Comparison of ENCODE assay signal across 35 cellular contexts in the genomic region with DNA sequence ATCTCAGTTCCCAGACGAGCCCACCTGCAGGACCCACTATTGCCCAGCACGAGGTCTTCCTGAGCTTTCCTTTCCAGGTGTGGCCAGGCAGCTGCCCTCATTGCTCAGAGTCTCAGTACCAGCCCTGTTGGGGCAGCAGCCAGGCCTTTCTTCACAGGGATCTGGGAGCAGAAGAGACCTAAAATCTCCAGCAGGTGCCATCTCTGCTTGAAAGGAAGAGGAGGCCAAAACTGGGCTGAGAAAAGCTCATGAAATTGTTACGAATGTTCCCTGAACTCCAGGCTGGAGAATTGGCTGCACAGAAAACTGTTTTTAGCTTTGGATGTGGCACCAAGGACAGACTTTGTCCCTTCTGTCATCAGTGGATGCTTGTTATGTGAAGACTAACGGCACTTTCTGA.
"Had no signal": no experiment of that assay in that cellular context is flagged by ENCODE, and none has a peak within 500 bp of the region (broad histone marks: within the 10 kb centered on the region; RNA-seq: fewer than 3 reads in every experiment).

No MANE protein-coding gene starts in this region.

- H3K9me3 Mint-ChIP-seq: activated B cell treated with CpG ODN at 0.5 μM for 24 hours; activated CD4-positive, alpha-beta memory T cell treated with anti-CD3 and anti-CD28 coated beads for 36 hours; activated CD4-positive, alpha-beta T cell treated with anti-CD3 and anti-CD28 coated beads, Interleukin-2, amount 10 ng/mL, durations not matched to agents 24 days and 14 days; activated CD8-positive, alpha-beta T cell treated with anti-CD3 and anti-CD28 coated beads for 36 hours; activated naive CD4-positive, alpha-beta T cell treated with anti-CD3 and anti-CD28 coated beads, Interleukin-2, amount 10 ng/mL, durations not matched to agents 7 days and 5 days; activated naive CD4-positive, alpha-beta T cell treated with anti-CD3 and anti-CD28 coated beads, Interleukin-2, amount 50 U/mL, for 24 hours; activated naive CD8-positive, alpha-beta T cell treated with anti-CD3 and anti-CD28 coated beads, Interleukin-2, amount 10 ng/mL, durations not matched to agents 7 days and 5 days; activated naive CD8-positive, alpha-beta T cell treated with anti-CD3 and anti-CD28 coated beads, Interleukin-2, amount 50 U/mL, for 24 hours; activated T-cell treated with anti-CD3 and anti-CD28 coated beads, Interleukin-2, amount 50 U/mL, for 4 hours; activated T-helper 2 cell treated with anti-CD3 and anti-CD28 coated beads, Interferon-gamma antibody, Interleukin-2, Interleukin-4, amounts not matched to agents 10 μg/mL and 5 μg/mL and 100 μg/mL, durations not matched to agents 14 hours and 24 hours and 36 hours; brain; central memory CD8-positive, alpha-beta T cell; T-helper 1 cell treated with Interleukin-12 subunit alpha and Interleukin-12 subunit beta and Interleukin-4 antibody, amounts not matched to agents 30 μg/mL and 1 μg/mL, for 36 hours; T-helper 2 cell treated with Interferon-gamma antibody and Interleukin-4, amounts not matched to agents 5 μg/mL and 100 μg/mL, for 36 hours had no signal

- H3K27ac ChIP-seq: ascending aorta, cardiac muscle cell, VCaP had no signal

- ATAC-seq: activated CD8-positive, alpha-beta T cell treated with anti-CD3 and anti-CD28 coated beads for 36 hours; activated naive CD8-positive, alpha-beta T cell treated with anti-CD3 and anti-CD28 coated beads, Interleukin-2, amount 50 U/mL, for 24 hours; activated T-cell treated with anti-CD3 and anti-CD28 coated beads, Interleukin-2, amount 50 U/mL, for 4 hours had no signal

- H3K36me3 ChIP-seq: ascending aorta, cardiac muscle cell had no signal

- H3K27me3 ChIP-seq: ascending aorta had no signal

- H3K4me1 ChIP-seq: ascending aorta had no signal

- H3K27me3 Mint-ChIP-seq: activated CD4-positive, alpha-beta T cell treated with anti-CD3 and anti-CD28 coated beads, Interleukin-2, amount 10 ng/mL, durations not matched to agents 24 days and 14 days; brain had no signal

- FAIRE-seq: bronchial epithelial cell, TTC549 had no signal

- DNase-seq: activated B cell treated with CpG ODN at 0.5 μM for 24 hours; activated CD4-positive, alpha-beta memory T cell treated with anti-CD3 and anti-CD28 coated beads for 36 hours; activated CD4-positive, alpha-beta T cell treated with anti-CD3 and anti-CD28 coated beads for 4 hours; activated CD4-positive, alpha-beta T cell treated with anti-CD3 and anti-CD28 coated beads, Interleukin-2, amount 10 ng/mL, durations not matched to agents 24 days and 14 days; activated CD4-positive, alpha-beta T cell treated with anti-CD3 and anti-CD28 coated beads, Interleukin-2, amount 50 U/mL, for 1 hour; activated CD4-positive, alpha-beta T cell treated with anti-CD3 and anti-CD28 coated beads, Interleukin-2, amount 50 U/mL, for 4 hours; activated CD4-positive, CD25-positive, alpha-beta regulatory T cell treated with anti-CD3 and anti-CD28 coated beads, Interleukin-2, amount 50 U/mL, for 72 hours; activated CD8-positive, alpha-beta memory T cell treated with anti-CD3 and anti-CD28 coated beads, Interleukin-2, amount 50 U/mL, for 4 hours; activated CD8-positive, alpha-beta T cell treated with anti-CD3 and anti-CD28 coated beads for 36 hours; activated effector memory CD4-positive, alpha-beta T cell treated with Interleukin-2 at 50 U/mL for 16 hours; activated gamma-delta T cell; activated naive CD4-positive, alpha-beta T cell treated with anti-CD3 and anti-CD28 coated beads, Interleukin-2, amount 10 ng/mL, durations not matched to agents 7 days and 5 days; activated naive CD4-positive, alpha-beta T cell treated with Interleukin-2 at 50 U/mL for 16 hours; activated naive CD8-positive, alpha-beta T cell treated with anti-CD3 and anti-CD28 coated beads, Interleukin-2, amount 10 ng/mL, durations not matched to agents 7 days and 5 days; activated naive CD8-positive, alpha-beta T cell treated with anti-CD3 and anti-CD28 coated beads, Interleukin-2, amount 50 U/mL, for 24 hours; activated T-cell treated with anti-CD3 and anti-CD28 coated beads for 4 hours; activated T-cell treated with anti-CD3 and anti-CD28 coated beads, Interleukin-2, amount 50 U/mL, for 1 hour; activated T-cell treated with anti-CD3 and anti-CD28 coated beads, Interleukin-2, amount 50 U/mL, for 4 hours; amygdala; anterior cingulate cortex; T-helper 1 cell; T-helper 2 cell; T-helper 9 cell had no signal

- H3K27ac Mint-ChIP-seq: activated B cell treated with CpG ODN at 0.5 μM for 24 hours; activated CD4-positive, alpha-beta memory T cell treated with anti-CD3 and anti-CD28 coated beads for 36 hours; activated CD4-positive, alpha-beta T cell treated with anti-CD3 and anti-CD28 coated beads, Interleukin-2, amount 10 ng/mL, durations not matched to agents 24 days and 14 days; activated CD8-positive, alpha-beta T cell treated with anti-CD3 and anti-CD28 coated beads for 36 hours; activated naive CD4-positive, alpha-beta T cell treated with anti-CD3 and anti-CD28 coated beads, Interleukin-2, amount 10 ng/mL, durations not matched to agents 7 days and 5 days; activated naive CD4-positive, alpha-beta T cell treated with anti-CD3 and anti-CD28 coated beads, Interleukin-2, amount 50 U/mL, for 24 hours; activated naive CD8-positive, alpha-beta T cell; activated naive CD8-positive, alpha-beta T cell treated with anti-CD3 and anti-CD28 coated beads, Interleukin-2, amount 10 ng/mL, durations not matched to agents 7 days and 5 days; activated naive CD8-positive, alpha-beta T cell treated with anti-CD3 and anti-CD28 coated beads, Interleukin-2, amount 50 U/mL, for 24 hours; activated T-helper 2 cell treated with anti-CD3 and anti-CD28 coated beads, Interferon-gamma antibody, Interleukin-2, Interleukin-4, amounts not matched to agents 10 μg/mL and 5 μg/mL and 100 μg/mL, durations not matched to agents 14 hours and 24 hours and 36 hours; brain; T-helper 1 cell treated with Interleukin-12 subunit alpha and Interleukin-12 subunit beta and Interleukin-4 antibody, amounts not matched to agents 30 μg/mL and 1 μg/mL, for 36 hours; T-helper 2 cell treated with Interferon-gamma antibody and Interleukin-4, amounts not matched to agents 5 μg/mL and 100 μg/mL, for 36 hours had no signal

- H3K4me3 ChIP-seq: ascending aorta, cardiac muscle cell had no signal

- H3K9me3 ChIP-seq: ascending aorta had no signal

- H3K4me1 Mint-ChIP-seq: activated B cell treated with CpG ODN at 0.5 μM for 24 hours; activated CD4-positive, alpha-beta T cell treated with anti-CD3 and anti-CD28 coated beads, Interleukin-2, amount 10 ng/mL, durations not matched to agents 24 days and 14 days; activated naive CD4-positive, alpha-beta T cell treated with anti-CD3 and anti-CD28 coated beads, Interleukin-2, amount 10 ng/mL, durations not matched to agents 7 days and 5 days; activated naive CD4-positive, alpha-beta T cell treated with anti-CD3 and anti-CD28 coated beads, Interleukin-2, amount 50 U/mL, for 24 hours; activated naive CD8-positive, alpha-beta T cell treated with anti-CD3 and anti-CD28 coated beads, Interleukin-2, amount 10 ng/mL, durations not matched to agents 7 days and 5 days; activated naive CD8-positive, alpha-beta T cell treated with anti-CD3 and anti-CD28 coated beads, Interleukin-2, amount 50 U/mL, for 24 hours; central memory CD8-positive, alpha-beta T cell had no signal

- H3K36me3 Mint-ChIP-seq: activated CD4-positive, alpha-beta memory T cell treated with anti-CD3 and anti-CD28 coated beads for 36 hours; activated naive CD4-positive, alpha-beta T cell treated with anti-CD3 and anti-CD28 coated beads, Interleukin-2, amount 10 ng/mL, durations not matched to agents 7 days and 5 days; activated naive CD4-positive, alpha-beta T cell treated with anti-CD3 and anti-CD28 coated beads, Interleukin-2, amount 50 U/mL, for 24 hours; activated naive CD8-positive, alpha-beta T cell; activated naive CD8-positive, alpha-beta T cell treated with anti-CD3 and anti-CD28 coated beads, Interleukin-2, amount 10 ng/mL, durations not matched to agents 7 days and 5 days; brain had no signal

- H3K4me3 Mint-ChIP-seq: activated B cell treated with CpG ODN at 0.5 μM for 24 hours; activated CD4-positive, alpha-beta memory T cell treated with anti-CD3 and anti-CD28 coated beads for 36 hours; activated CD4-positive, alpha-beta T cell treated with anti-CD3 and anti-CD28 coated beads, Interleukin-2, amount 10 ng/mL, durations not matched to agents 24 days and 14 days; activated CD8-positive, alpha-beta T cell treated with anti-CD3 and anti-CD28 coated beads for 36 hours; activated naive CD4-positive, alpha-beta T cell treated with anti-CD3 and anti-CD28 coated beads, Interleukin-2, amount 10 ng/mL, durations not matched to agents 7 days and 5 days; activated naive CD4-positive, alpha-beta T cell treated with anti-CD3 and anti-CD28 coated beads, Interleukin-2, amount 50 U/mL, for 24 hours; activated naive CD8-positive, alpha-beta T cell; activated naive CD8-positive, alpha-beta T cell treated with anti-CD3 and anti-CD28 coated beads, Interleukin-2, amount 10 ng/mL, durations not matched to agents 7 days and 5 days; activated naive CD8-positive, alpha-beta T cell treated with anti-CD3 and anti-CD28 coated beads, Interleukin-2, amount 50 U/mL, for 24 hours; activated T-cell treated with anti-CD3 and anti-CD28 coated beads, Interleukin-2, amount 50 U/mL, for 4 hours; brain; central memory CD8-positive, alpha-beta T cell; T-helper 1 cell treated with Interleukin-12 subunit alpha and Interleukin-12 subunit beta and Interleukin-4 antibody, amounts not matched to agents 30 μg/mL and 1 μg/mL, for 36 hours; T-helper 2 cell treated with Interferon-gamma antibody and Interleukin-4, amounts not matched to agents 5 μg/mL and 100 μg/mL, for 36 hours had no signal
